ENCODE assay signal across 29 cellular contexts in the genomic region with DNA sequence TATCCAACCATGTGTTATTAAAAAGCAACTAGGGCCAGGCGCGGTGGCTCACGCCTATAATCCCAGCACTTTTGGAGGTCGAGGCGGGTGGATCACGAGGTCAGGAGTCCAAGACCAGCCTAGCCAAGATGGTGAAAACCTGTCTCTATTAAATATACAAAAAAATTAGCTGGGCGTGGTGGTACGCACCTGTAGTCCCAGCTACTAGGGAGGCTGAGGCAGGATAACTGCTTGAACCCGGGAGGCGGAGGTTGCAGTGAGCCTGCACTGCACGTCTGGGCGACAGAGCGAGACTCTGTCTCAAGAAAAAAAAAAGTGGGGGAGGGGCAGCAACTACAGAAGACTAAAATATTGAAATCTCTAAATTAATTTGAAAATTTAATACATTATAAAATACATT.
"Had no signal": no experiment of that assay in that cellular context is flagged by ENCODE, and none has a peak within 500 bp of the region (broad histone marks: within the 10 kb centered on the region; RNA-seq: fewer than 3 reads in every experiment).

No MANE protein-coding gene starts in this region.

- H3K36me3 ChIP-seq: breast epithelium had no signal

- DNase-seq: activated B cell treated with CpG ODN at 0.5 μM for 24 hours; activated CD4-positive, alpha-beta T cell treated with anti-CD3 and anti-CD28 coated beads, Interleukin-2, amount 50 U/mL, for 1 hour; activated CD4-positive, alpha-beta T cell treated with anti-CD3 and anti-CD28 coated beads, Interleukin-2, amount 50 U/mL, for 48 hours; activated CD8-positive, alpha-beta memory T cell treated with anti-CD3 and anti-CD28 coated beads for 24 hours; activated CD8-positive, alpha-beta memory T cell treated with anti-CD3 and anti-CD28 coated beads, Interleukin-2, amount 50 U/mL, for 4 hours; activated effector memory CD4-positive, alpha-beta T cell treated with anti-CD3 and anti-CD28 coated beads, Interleukin-2, amount 50 U/mL, for 16 hours; activated naive CD4-positive, alpha-beta T cell; activated naive CD8-positive, alpha-beta T cell treated with anti-CD3 and anti-CD28 coated beads, Interleukin-2, amount 10 ng/mL, durations not matched to agents 7 days and 5 days; activated T-cell treated with anti-CD3 and anti-CD28 coated beads, Interleukin-2, amount 50 U/mL, for 1 hour; activated T-cell treated with anti-CD3 and anti-CD28 coated beads, Interleukin-2, amount 50 U/mL, for 48 hours; colonic mucosa; effector CD8-positive, alpha-beta T cell; esophagus squamous epithelium; T1000; WERI-Rb-1 had no signal

- H3K4me1 Mint-ChIP-seq: activated B cell treated with CpG ODN at 0.5 μM for 24 hours had no signal

- ATAC-seq: activated CD4-positive, CD25-positive, alpha-beta regulatory T cell treated with anti-CD3 and anti-CD28 coated beads, Interleukin-2, amount 50 U/mL, for 24 hours; activated naive CD4-positive, alpha-beta T cell treated with anti-CD3 and anti-CD28 coated beads, Interleukin-2, amount 50 U/mL, for 72 hours; gastroesophageal sphincter had no signal

- H3K27ac ChIP-seq: ascending aorta, breast epithelium, colonic mucosa, epithelial cell of prostate, esophagus squamous epithelium, gastroesophageal sphincter, WERI-Rb-1 had no signal

- H3K27me3 ChIP-seq: ascending aorta, breast epithelium, cardiac muscle cell, colonic mucosa, esophagus squamous epithelium, gastroesophageal sphincter had no signal

- H3K9me3 ChIP-seq: ascending aorta, breast epithelium, colonic mucosa, esophagus squamous epithelium, gastroesophageal sphincter had no signal

- H3K4me3 Mint-ChIP-seq: activated B cell treated with CpG ODN at 0.5 μM for 24 hours; activated CD8-positive, alpha-beta T cell treated with anti-CD3 and anti-CD28 coated beads for 36 hours; activated naive CD4-positive, alpha-beta T cell treated with anti-CD3 and anti-CD28 coated beads, Interleukin-2, amount 10 ng/mL, durations not matched to agents 7 days and 5 days; activated naive CD8-positive, alpha-beta T cell treated with anti-CD3 and anti-CD28 coated beads, Interleukin-2, amount 10 ng/mL, durations not matched to agents 7 days and 5 days; activated T-helper 1 cell treated with anti-CD3 and anti-CD28 coated beads, Interleukin-12 subunit alpha, Interleukin-12 subunit beta, Interleukin-2, Interleukin-4 antibody, amounts not matched to agents 30 ng/mL and 10 ng/mL and 1 ng/mL, durations not matched to agents 14 hours and 24 hours and 36 hours; brain; T-helper 1 cell treated with Interleukin-12 subunit alpha and Interleukin-12 subunit beta and Interleukin-4 antibody, amounts not matched to agents 30 μg/mL and 1 μg/mL, for 36 hours; T-helper 2 cell treated with Interferon-gamma antibody and Interleukin-4, amounts not matched to agents 5 μg/mL and 100 μg/mL, for 36 hours had no signal

- H3K4me1 ChIP-seq: breast epithelium, colonic mucosa, esophagus squamous epithelium had no signal

- H3K27me3 Mint-ChIP-seq: activated B cell treated with CpG ODN at 0.5 μM for 24 hours; activated CD8-positive, alpha-beta T cell treated with anti-CD3 and anti-CD28 coated beads for 36 hours; activated naive CD4-positive, alpha-beta T cell treated with anti-CD3 and anti-CD28 coated beads, Interleukin-2, amount 10 ng/mL, durations not matched to agents 7 days and 5 days; activated naive CD8-positive, alpha-beta T cell treated with anti-CD3 and anti-CD28 coated beads, Interleukin-2, amount 10 ng/mL, durations not matched to agents 7 days and 5 days; brain had no signal

- H3K27ac Mint-ChIP-seq: activated B cell treated with CpG ODN at 0.5 μM for 24 hours; activated naive CD4-positive, alpha-beta T cell treated with anti-CD3 and anti-CD28 coated beads, Interleukin-2, amount 50 U/mL, for 72 hours; activated naive CD8-positive, alpha-beta T cell treated with anti-CD3 and anti-CD28 coated beads, Interleukin-2, amount 10 ng/mL, durations not matched to agents 7 days and 5 days; T-helper 1 cell treated with Interleukin-12 subunit alpha and Interleukin-12 subunit beta and Interleukin-4 antibody, amounts not matched to agents 30 μg/mL and 1 μg/mL, for 36 hours had no signal

- H3K9me3 Mint-ChIP-seq: activated B cell treated with CpG ODN at 0.5 μM for 24 hours; activated CD8-positive, alpha-beta T cell treated with anti-CD3 and anti-CD28 coated beads for 36 hours; activated naive CD4-positive, alpha-beta T cell treated with anti-CD3 and anti-CD28 coated beads, Interleukin-2, amount 10 ng/mL, durations not matched to agents 7 days and 5 days; activated naive CD4-positive, alpha-beta T cell treated with anti-CD3 and anti-CD28 coated beads, Interleukin-2, amount 50 U/mL, for 72 hours; activated naive CD8-positive, alpha-beta T cell treated with anti-CD3 and anti-CD28 coated beads, Interleukin-2, amount 10 ng/mL, durations not matched to agents 7 days and 5 days; activated T-helper 1 cell treated with anti-CD3 and anti-CD28 coated beads, Interleukin-12 subunit alpha, Interleukin-12 subunit beta, Interleukin-2, Interleukin-4 antibody, amounts not matched to agents 30 ng/mL and 10 ng/mL and 1 ng/mL, durations not matched to agents 14 hours and 24 hours and 36 hours; activated T-helper 2 cell treated with anti-CD3 and anti-CD28 coated beads, Interferon-gamma antibody, Interleukin-2, Interleukin-4, amounts not matched to agents 10 μg/mL and 5 μg/mL and 100 μg/mL, durations not matched to agents 14 hours and 24 hours and 36 hours; brain; T-helper 1 cell treated with Interleukin-12 subunit alpha and Interleukin-12 subunit beta and Interleukin-4 antibody, amounts not matched to agents 30 μg/mL and 1 μg/mL, for 36 hours; T-helper 2 cell treated with Interferon-gamma antibody and Interleukin-4, amounts not matched to agents 5 μg/mL and 100 μg/mL, for 36 hours had no signal

- H3K4me3 ChIP-seq: ascending aorta, breast epithelium, cardiac muscle cell, colonic mucosa, esophagus squamous epithelium, gastroesophageal sphincter had no signal
